In genomic region chr17:36926701-36927100, GRCh38 we compare ENCODE assay signal across 2 cellular contexts.
TF ChIP-seq lines count a peak whose summit lies in the region.

No MANE protein-coding gene starts in this region.

TF ChIP-seq in HEK293, 187 proteins besides CTCF, POLR2A, EP300 and RAD21 (continued from another document):
- TF ChIP-seq ZNF639 (tag by site-specific recombination; IDR thresholded peaks at IDR 0.05) (no peak), ZNF580 (tag by site-specific recombination; IDR thresholded peaks at IDR 0.05) (no peak), KLF7 (tag by site-specific recombination; IDR thresholded peaks at IDR 0.05; ENCODE audit: borderline replicate concordance) (no peak), ZNF548 (tag by site-specific recombination; IDR thresholded peaks at IDR 0.05) (no peak), ZNF354C (tag by site-specific recombination; IDR thresholded peaks at IDR 0.05; ENCODE audit: borderline replicate concordance, low read depth) (no peak), ZNF585B (tag by site-specific recombination; IDR thresholded peaks at IDR 0.05) (peak; percentile 75; the same call in 1 of the 2 replicates)

TF ChIP-seq in WTC11, 78 proteins besides CTCF, POLR2A, EP300 and RAD21 (continued from another document):
- no peak for TF ChIP-seq STAT6 (CRISPR knock-in tag; conservative IDR thresholded peaks at IDR 0.05; ENCODE audit: low read depth)
- no peak for TF ChIP-seq ZNF396 (CRISPR knock-in tag; IDR thresholded peaks at IDR 0.05; ENCODE audit: borderline replicate concordance)
- TF ChIP-seq ZNF138 (CRISPR knock-in tag; conservative IDR thresholded peaks at IDR 0.05): no peak
- TF ChIP-seq GTF2I (CRISPR knock-in tag; conservative IDR thresholded peaks at IDR 0.05): no peak
- TF ChIP-seq SOX15 (CRISPR knock-in tag; IDR thresholded peaks at IDR 0.05): no peak
- TF ChIP-seq SMAD3 (CRISPR knock-in tag; IDR thresholded peaks at IDR 0.05; ENCODE audit: borderline replicate concordance): no peak
- TF ChIP-seq AR (CRISPR knock-in tag; IDR thresholded peaks at IDR 0.05): no peak
